In the genomic region with DNA sequence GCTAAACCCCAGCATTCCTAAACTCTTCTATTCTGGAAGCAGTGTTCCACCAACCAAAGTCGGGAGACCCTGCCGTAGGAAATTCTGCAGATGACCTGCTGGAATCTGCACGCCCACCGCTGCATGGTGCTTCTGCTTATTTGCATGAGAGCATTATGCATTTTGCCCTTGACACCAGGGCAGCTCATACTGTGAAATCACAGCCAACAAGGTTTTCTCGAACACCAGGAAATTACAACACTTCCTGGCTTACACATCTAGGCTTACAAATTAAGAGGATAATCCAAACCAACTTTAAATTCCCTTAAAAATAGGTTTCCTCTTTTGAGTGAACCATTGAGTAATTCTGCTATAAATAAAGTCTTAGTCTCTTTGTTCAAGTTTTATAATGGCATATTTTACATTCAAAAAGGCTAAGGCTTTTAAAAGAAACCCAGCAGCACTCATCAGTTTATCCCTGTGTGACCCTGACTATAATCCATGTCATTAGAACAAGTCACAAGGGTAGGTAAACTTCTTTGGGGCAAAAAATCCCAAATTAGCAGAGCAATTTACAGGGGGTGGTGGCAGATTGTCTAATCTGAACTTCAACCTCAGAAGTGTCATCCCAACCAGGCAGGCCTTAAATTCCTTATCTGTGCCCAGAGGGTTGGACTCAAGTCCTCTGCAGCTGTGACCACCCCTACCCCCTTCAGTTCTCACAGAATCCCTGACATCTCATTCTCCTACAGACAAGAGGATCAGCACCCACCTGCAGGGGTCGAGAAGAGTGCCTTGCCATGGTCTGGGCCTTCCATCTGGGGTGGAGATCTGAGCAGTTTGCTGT, we compare ENCODE assay signal across 1 cellular context.
TF ChIP-seq lines count a peak whose summit lies in the region.

No MANE protein-coding gene starts in this region.

TF ChIP-seq in SK-N-SH treated with all-trans-retinoic acid at 6 μM for 48 hours, 23 proteins besides CTCF, POLR2A, EP300 and RAD21 (continued from another document):
- TF ChIP-seq, protein P1, sequence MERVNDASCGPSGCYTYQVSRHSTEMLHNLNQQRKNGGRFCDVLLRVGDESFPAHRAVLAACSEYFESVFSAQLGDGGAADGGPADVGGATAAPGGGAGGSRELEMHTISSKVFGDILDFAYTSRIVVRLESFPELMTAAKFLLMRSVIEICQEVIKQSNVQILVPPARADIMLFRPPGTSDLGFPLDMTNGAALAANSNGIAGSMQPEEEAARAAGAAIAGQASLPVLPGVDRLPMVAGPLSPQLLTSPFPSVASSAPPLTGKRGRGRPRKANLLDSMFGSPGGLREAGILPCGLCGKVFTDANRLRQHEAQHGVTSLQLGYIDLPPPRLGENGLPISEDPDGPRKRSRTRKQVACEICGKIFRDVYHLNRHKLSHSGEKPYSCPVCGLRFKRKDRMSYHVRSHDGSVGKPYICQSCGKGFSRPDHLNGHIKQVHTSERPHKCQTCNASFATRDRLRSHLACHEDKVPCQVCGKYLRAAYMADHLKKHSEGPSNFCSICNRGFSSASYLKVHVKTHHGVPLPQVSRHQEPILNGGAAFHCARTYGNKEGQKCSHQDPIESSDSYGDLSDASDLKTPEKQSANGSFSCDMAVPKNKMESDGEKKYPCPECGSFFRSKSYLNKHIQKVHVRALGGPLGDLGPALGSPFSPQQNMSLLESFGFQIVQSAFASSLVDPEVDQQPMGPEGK (CRISPR knock-in tag; IDR thresholded peaks at IDR 0.05; ENCODE audit: borderline replicate concordance): no peak
